Comparison of ENCODE assay signal across 1 cellular context in the genomic region with DNA sequence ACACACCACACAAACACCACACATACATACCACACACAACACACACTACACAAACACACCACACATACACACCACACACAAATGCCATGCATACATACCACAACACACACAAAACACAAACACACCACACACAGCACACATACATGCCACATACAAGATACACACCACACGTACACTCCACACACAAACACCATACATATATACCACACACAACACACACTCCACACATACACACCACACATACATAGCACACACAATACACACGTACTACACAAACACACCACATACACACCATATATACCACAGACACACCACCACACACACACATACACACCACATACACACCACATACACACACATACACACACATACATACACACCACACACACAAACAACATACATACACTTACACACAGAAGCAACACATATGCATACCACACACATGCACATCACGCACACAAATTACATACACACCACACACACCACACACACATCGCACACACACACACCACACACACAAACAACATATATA.
TF ChIP-seq lines count a peak whose summit lies in the region.

No MANE protein-coding gene starts in this region.

TF ChIP-seq in HepG2, 621 proteins besides CTCF, POLR2A, EP300 and RAD21:
- TF ChIP-seq TOPORS (CRISPR knock-in tag; IDR thresholded peaks at IDR 0.05) = no peak
- peak; percentile 49; the same call in 1 of the 2 replicates for TF ChIP-seq ZNF207 (IDR thresholded peaks at IDR 0.05; ENCODE audit: borderline replicate concordance)
- TF ChIP-seq FOXA1 (IDR thresholded peaks at IDR 0.05) = peak; percentile 5; the same call in 1 of the 2 replicates
- no peak for TF ChIP-seq FOXA1 (CRISPR knock-in tag; IDR thresholded peaks at IDR 0.05)
- no peak for TF ChIP-seq RARA (CRISPR knock-in tag; IDR thresholded peaks at IDR 0.05)
- peak; percentile 18; the same call in 1 of the 2 replicates for TF ChIP-seq ZBTB40 (IDR thresholded peaks at IDR 0.05)
- no peak for TF ChIP-seq ZBTB40 (CRISPR knock-in tag; IDR thresholded peaks at IDR 0.05)
